ENCODE assay signal across 8 cellular contexts in genomic region chr1:12480748-12481362, GRCh38.
DNase-seq lines count a peak whose midpoint lies in the region; ATAC-seq and TF ChIP-seq lines count a peak whose summit lies in the region.

No MANE protein-coding gene starts in this region.

- H2BK12ac ChIP-seq in neuronal stem cell (ENCODE audit: low read length): no peak overlapping the region

- H3K4me3 ChIP-seq in SJSA1 (no peak overlapping the region), dorsolateral prefrontal cortex (no peak overlapping the region), neuronal stem cell (ENCODE audit: low read length in 2 of 2) (no peak overlapping the region)

- peak overlapping the region; percentile 55 for H3K27ac ChIP-seq in SJSA1
- peak overlapping the region in 38 of 59 donors; percentile 2 to 74 (median 40) for H3K27ac ChIP-seq in dorsolateral prefrontal cortex
- H3K27ac ChIP-seq in neuronal stem cell (replicated peaks; ENCODE audit: low read length): no peak overlapping the region

- no peak overlapping the region for H3K4ac ChIP-seq in neuronal stem cell (ENCODE audit: low read length)

- H3K23ac ChIP-seq in neuronal stem cell (ENCODE audit: low read depth, low read length, poor library complexity): no peak overlapping the region

- no peak overlapping the region for H2BK120ac ChIP-seq in neuronal stem cell (ENCODE audit: low read depth, low read length)

- no peak overlapping the region for H3K4me3 Mint-ChIP-seq in nephron progenitor cell

- intact Hi-C loops in dorsolateral prefrontal cortex (cut with DNase I): no loop called here

- no peak overlapping the region for H2BK5ac ChIP-seq in neuronal stem cell (ENCODE audit: low read length)

- peaks cover 13% of the 10 kb centered on the region for H3K36me3 Mint-ChIP-seq in nephron progenitor cell (ENCODE audit: low read depth)

- H3K9me3 Mint-ChIP-seq in nephron progenitor cell: no peaks in the 10 kb centered on the region

- peaks cover 87% of the 10 kb centered on the region for H3K4me1 ChIP-seq in SJSA1 (replicated peaks)
- H3K4me1 ChIP-seq in neuronal stem cell (ENCODE audit: control insufficient read depth in 2 of 2, insufficient read depth in 1 of 2, low read depth in 1 of 2, low read length in 2 of 2): peaks cover 0 to 16% of the 10 kb centered on the region in 2 donors

- ATAC-seq in GM18517 (IDR thresholded peaks at IDR 0.05; ENCODE audit: unreplicated experiment): no peak

- H3K27ac Mint-ChIP-seq in nephron progenitor cell: no peak overlapping the region

- peaks cover under 1% of the 10 kb centered on the region for H3K27me3 Mint-ChIP-seq in nephron progenitor cell (ENCODE audit: low read depth, poor library complexity)

- H3K9ac ChIP-seq in neuronal stem cell (ENCODE audit: low read depth, low read length, poor library complexity): peak overlapping the region; percentile 36

- H4K8ac ChIP-seq in neuronal stem cell (ENCODE audit: low read depth, low read length): no peak overlapping the region

- no peak overlapping the region for H4K91ac ChIP-seq in neuronal stem cell (ENCODE audit: low read depth, low read length, poor library complexity)

- peak; percentile 26 to 30 for DNase-seq in stimulated activated CD4-positive, alpha-beta T cell treated with anti-CD3 and anti-CD28 coated beads, Interleukin-2, amount 100 ng/mL, for 24 hours
- DNase-seq in stimulated activated CD4-positive, alpha-beta T cell treated with anti-CD3 and anti-CD28 coated beads, Interleukin-4, amount 100 ng/mL, for 1 hour: no peak
- peak; percentile 63 to 72 for DNase-seq in SJSA1 (ENCODE audit: low read depth in 1 of 2, low spot score in 2 of 2)
- DNase-seq in dorsolateral prefrontal cortex: no peak
- DNase-seq in neuronal stem cell (ENCODE audit: low spot score): no peak
- DNase-seq in NCI-H2171 (lab: John Stamatoyannopoulos, UW): no peak
- no peak for DNase-seq in nephron progenitor cell

- H3K4me1 Mint-ChIP-seq in nephron progenitor cell: peaks cover 93% of the 10 kb centered on the region

- no peak overlapping the region for H3K4me2 ChIP-seq in neuronal stem cell (ENCODE audit: insufficient read depth, low read length, poor library complexity, severe bottlenecking)

- WGBS in neuronal stem cell (ENCODE audit: extremely low coverage in 2 of 2, insufficient read length in 2 of 2, insufficient replicate concordance in 1 of 2), 2 donors: no CpG with 5 or more reads among the region's 5 CpGs

- H3K79me1 ChIP-seq in neuronal stem cell (ENCODE audit: low read depth, low read length): no peaks in the 10 kb centered on the region

- no peaks in the 10 kb centered on the region for H3K27me3 ChIP-seq in SJSA1 (replicated peaks)
- H3K27me3 ChIP-seq in dorsolateral prefrontal cortex: no peaks in the 10 kb centered on the region
- H3K27me3 ChIP-seq in neuronal stem cell (ENCODE audit: control insufficient read depth in 3 of 3, insufficient read depth in 3 of 3, low read depth in 1 of 3, low read length in 3 of 3): no peaks in the 10 kb centered on the region

- H2AK5ac ChIP-seq in neuronal stem cell (ENCODE audit: low read depth, low read length): no peak overlapping the region

- peaks cover 7% of the 10 kb centered on the region; the same call in 1 of the 2 replicates for H3K36me3 ChIP-seq in SJSA1
- H3K36me3 ChIP-seq in neuronal stem cell (replicated peaks in 1 of 2; ENCODE audit: control insufficient read depth in 2 of 2, insufficient read depth in 2 of 2, low read length in 2 of 2): no peaks in the 10 kb centered on the region

- no peak overlapping the region for H3K14ac ChIP-seq in neuronal stem cell (ENCODE audit: low read length)

- no peak overlapping the region for H2AFZ ChIP-seq in neuronal stem cell (ENCODE audit: low read length)

- H3K18ac ChIP-seq in neuronal stem cell (ENCODE audit: low read length): peak overlapping the region; percentile 29

- no peak for TF ChIP-seq CTCF in dorsolateral prefrontal cortex (IDR thresholded peaks at IDR 0.05 in 54 of 56, conservative IDR thresholded peaks at IDR 0.05 in 2 of 56; ENCODE audit: low read depth in 1 of 56, partially characterized antibody in 56 of 56)
- no peak for TF ChIP-seq CTCF in nephron progenitor cell (IDR thresholded peaks at IDR 0.05)

- no peak overlapping the region for H2BK15ac ChIP-seq in neuronal stem cell (ENCODE audit: low read length)

- H3K9me3 ChIP-seq in SJSA1 (replicated peaks) (no peaks in the 10 kb centered on the region), neuronal stem cell (replicated peaks in 1 of 2; ENCODE audit: control insufficient read depth in 2 of 2, insufficient read depth in 1 of 2, low read depth in 1 of 2, low read length in 2 of 2) (peaks cover 0 to 1% of the 10 kb centered on the region in 2 donors)

Comparison
In these comparisons a context has a peak if more than half of its experiments do, and no peak if none do; other contexts are left out.
1. DNase-seq: peak in stimulated activated CD4-positive, alpha-beta T cell treated with anti-CD3 and anti-CD28 coated beads, Interleukin-2, amount 100 ng/mL, for 24 hours (2 of 2) and SJSA1 (2 of 2); none in stimulated activated CD4-positive, alpha-beta T cell treated with anti-CD3 and anti-CD28 coated beads, Interleukin-4, amount 100 ng/mL, for 1 hour (single experiment), dorsolateral prefrontal cortex (0 of 10), neuronal stem cell (single experiment), NCI-H2171 (single experiment) and nephron progenitor cell (single experiment).